9 cellular contexts compared by ENCODE assay signal in genomic region chr17:27241346-27241946, GRCh38. TPM values are rescaled to one million over a fixed set of nuclear protein-coding genes. Genes with fewer than 3 reads are reported as not detected.
A peak's percentile ranks its signal among the peaks of the same experiment; 100 is the strongest.
DNase-seq lines count a peak whose midpoint lies in the region; ATAC-seq and TF ChIP-seq lines count a peak whose summit lies in the region.
"Had no signal": no experiment of that assay in that cellular context is flagged by ENCODE, and none has a peak within 500 bp of the region (broad histone marks: within the 10 kb centered on the region; RNA-seq: fewer than 3 reads in every experiment).

No MANE protein-coding gene starts in this region.

- H3K4me1 Mint-ChIP-seq in naive thymus-derived CD4-positive, alpha-beta T cell: peaks cover 0 to 32% (median 5%) of the 10 kb centered on the region in 7 donors

- no peak for TF ChIP-seq CTCF in breast epithelium (IDR thresholded peaks at IDR 0.05)

- peak; percentile 48 for ATAC-seq in HG03039 (IDR thresholded peaks at IDR 0.05; ENCODE audit: unreplicated experiment)
- peak; percentile 47 for ATAC-seq in stimulated activated naive CD8-positive, alpha-beta T cell treated with anti-CD3 and anti-CD28 coated beads, Interleukin-15, Interleukin-2, amounts not matched to agents 100 U/mL and 50 U/mL, for 24 hours
- no peak for ATAC-seq in naive thymus-derived CD4-positive, alpha-beta T cell

- CTCF ChIA-PET in naive thymus-derived CD4-positive, alpha-beta T cell (lab: Charles Lee): interaction anchor here (0.9 to 9.5 kb wide), 3 partner anchors 86 to 360 kb away, joined by 3 to 178 read pairs (median 3); no protein-coding TSS in a partner anchor

- H3K27me3 ChIP-seq in breast epithelium: no peaks in the 10 kb centered on the region
- H3K27me3 ChIP-seq in naive thymus-derived CD4-positive, alpha-beta T cell (ENCODE audit: control insufficient read depth in 2 of 2, insufficient read depth in 2 of 2, low read length in 2 of 2): no peaks in the 10 kb centered on the region

- H3K9me3 ChIP-seq in breast epithelium: no peaks in the 10 kb centered on the region
- no peaks in the 10 kb centered on the region for H3K9me3 ChIP-seq in naive thymus-derived CD4-positive, alpha-beta T cell (ENCODE audit: control insufficient read depth in 2 of 3, low read length in 3 of 3)

- H3K4me3 ChIP-seq in breast epithelium: no peak overlapping the region
- H3K4me3 ChIP-seq in naive thymus-derived CD4-positive, alpha-beta T cell (ENCODE audit: low read length): no peak overlapping the region

- POLR2A ChIA-PET in naive thymus-derived CD4-positive, alpha-beta T cell (lab: Charles Lee): no interaction called here

- no peak overlapping the region for H3K4me3 Mint-ChIP-seq in naive thymus-derived CD4-positive, alpha-beta T cell

- H3K27me3 Mint-ChIP-seq in naive thymus-derived CD4-positive, alpha-beta T cell: peaks cover 0 to 16% (median 4%) of the 10 kb centered on the region in 5 donors

- no peaks in the 10 kb centered on the region for H3K36me3 Mint-ChIP-seq in naive thymus-derived CD4-positive, alpha-beta T cell

- peak; percentile 25 for DNase-seq in NCI-H748 (lab: John Stamatoyannopoulos, UW; ENCODE audit: unreplicated experiment)
- DNase-seq in NCI-H748 treated with DMSO at 0.1 percent for 48 hours (lab: John Stamatoyannopoulos, UW): no peak
- peak; percentile 67 to 77 for DNase-seq in breast epithelium (ENCODE audit: low spot score in 2 of 2)
- no peak for DNase-seq in stimulated activated naive CD8-positive, alpha-beta T cell treated with anti-CD3 and anti-CD28 coated beads, Interleukin-15, Interleukin-2, amounts not matched to agents 100 U/mL and 50 U/mL, for 24 hours
- DNase-seq in cerebellar nuclear complex (lab: John Stamatoyannopoulos, UW): no peak
- DNase-seq in naive thymus-derived CD4-positive, alpha-beta T cell: no peak
- DNase-seq in SHP77 treated with DMSO at 0.1 percent for 48 hours (lab: John Stamatoyannopoulos, UW): no peak

- intact Hi-C loops in breast epithelium (cut with DNase I; ENCODE audit: low total_unique reads): loop anchor here (5.0 kb wide), 1 partner anchor 91 kb away; no protein-coding TSS in a partner anchor
- intact Hi-C loops in naive thymus-derived CD4-positive, alpha-beta T cell (cut with micrococcal nuclease): no loop called here

- peaks cover 0 to 34% of the 10 kb centered on the region in 2 donors for H3K4me1 ChIP-seq in breast epithelium
- H3K4me1 ChIP-seq in naive thymus-derived CD4-positive, alpha-beta T cell (ENCODE audit: control insufficient read depth in 2 of 2, insufficient read depth in 2 of 2, low read length in 2 of 2): no peaks in the 10 kb centered on the region

- no peaks in the 10 kb centered on the region for H3K36me3 ChIP-seq in breast epithelium
- H3K36me3 ChIP-seq in naive thymus-derived CD4-positive, alpha-beta T cell (ENCODE audit: control insufficient read depth in 2 of 3, insufficient read depth in 3 of 3, low read length in 3 of 3): no peaks in the 10 kb centered on the region

- TF ChIP-seq POLR2A in breast epithelium (IDR thresholded peaks at IDR 0.05): no peak

- H3K27ac ChIP-seq in breast epithelium: peak overlapping the region; percentile 72 to 79
- H3K27ac ChIP-seq in naive thymus-derived CD4-positive, alpha-beta T cell (ENCODE audit: low read depth, low read length): no peak overlapping the region
- H3K27ac ChIP-seq: HL-60 had no signal

- peak overlapping the region in 1 of 9 donors; percentile 46 for H3K27ac Mint-ChIP-seq in naive thymus-derived CD4-positive, alpha-beta T cell

- H3K9me3 Mint-ChIP-seq in naive thymus-derived CD4-positive, alpha-beta T cell: no peaks in the 10 kb centered on the region

RNA-seq across cellular contexts. Expression of gene WSB1, which starts 52.5 kb away (rescaled TPM):
- 100 to 1,000 TPM in 2 of 3 donors, 10 to 100 TPM in 1; 90.6 to 219 (median 160) TPM for total RNA-seq in breast epithelium
- 100 to 1,000 TPM; 110 to 185 (median 134) TPM for total RNA-seq in naive thymus-derived CD4-positive, alpha-beta T cell
- 100 to 1,000 TPM; 170 to 204 TPM for polyA plus RNA-seq in naive thymus-derived CD4-positive, alpha-beta T cell

Comparison
In these comparisons a context has a peak if more than half of its experiments do, and no peak if none do; other contexts are left out.
1. DNase-seq: peak in NCI-H748 (single experiment) and breast epithelium (2 of 2); none in NCI-H748 treated with DMSO at 0.1 percent for 48 hours (single experiment), stimulated activated naive CD8-positive, alpha-beta T cell treated with anti-CD3 and anti-CD28 coated beads, Interleukin-15, Interleukin-2, amounts not matched to agents 100 U/mL and 50 U/mL, for 24 hours (single experiment), cerebellar nuclear complex (0 of 2), naive thymus-derived CD4-positive, alpha-beta T cell (0 of 9) and SHP77 treated with DMSO at 0.1 percent for 48 hours (single experiment).